7 cellular contexts compared by ENCODE assay signal in genomic region chr2:169054575-169054974, GRCh38. TPM values are rescaled to one million over a fixed set of nuclear protein-coding genes. Genes with fewer than 3 reads are reported as not detected.
"Had no signal": no experiment of that assay in that cellular context is flagged by ENCODE, and none has a peak within 500 bp of the region (broad histone marks: within the 10 kb centered on the region; RNA-seq: fewer than 3 reads in every experiment).

No MANE protein-coding gene starts in this region.

RNA-seq across cellular contexts. Expression of gene DHRS9, which starts 14.8 kb away (rescaled TPM):
- total RNA-seq: PC-9, RPMI7951, SJCRH30, SK-MEL-5, T-cell had no signal
- polyA plus RNA-seq: SK-N-SH had no signal

RNA-seq across cellular contexts. Expression of gene ABCB11, which starts 23.5 kb away (rescaled TPM):
- total RNA-seq: PC-9, RPMI7951, SJCRH30, SJSA1 had no signal
- polyA plus RNA-seq: SK-N-SH had no signal
